In genomic region chr17:19456016-19456927, GRCh38 we compare ENCODE assay signal across 21 cellular contexts. TPM values are rescaled to one million over a fixed set of nuclear protein-coding genes. Genes with fewer than 3 reads are reported as not detected.
A peak's percentile ranks its signal among the peaks of the same experiment; 100 is the strongest.
DNase-seq lines count a peak whose midpoint lies in the region; ATAC-seq, FAIRE-seq and TF ChIP-seq lines count a peak whose summit lies in the region.
"Had no signal": no experiment of that assay in that cellular context is flagged by ENCODE, and none has a peak within 500 bp of the region (broad histone marks: within the 10 kb centered on the region; RNA-seq: fewer than 3 reads in every experiment).

No MANE protein-coding gene starts in this region.

- peaks cover 21% of the 10 kb centered on the region for H3F3A ChIP-seq in GM23338 (replicated peaks; ENCODE audit: low read depth)

- H3K36me3 Mint-ChIP-seq in GM23338 (ENCODE audit: low read depth) (no peaks in the 10 kb centered on the region), mesothelial cell of epicardium (no peaks in the 10 kb centered on the region)

- no peak for TF ChIP-seq POLR2A in esophagus muscularis mucosa (IDR thresholded peaks at IDR 0.05; ENCODE audit: low read depth)
- TF ChIP-seq POLR2A in H54 (IDR thresholded peaks at IDR 0.05; ENCODE audit: low read depth, low read length): no peak

- H3K4me3 Mint-ChIP-seq in GM23338 (no peak overlapping the region; the same call in 2 of the 3 replicates), mesothelial cell of epicardium (no peak overlapping the region)
- H3K4me3 Mint-ChIP-seq: CD4-positive, alpha-beta T cell had no signal

- no peak for FAIRE-seq in H54 (lab: Jason Lieb, UNC)
- FAIRE-seq: A204.1, GM12878 had no signal

- WGBS in esophagus muscularis mucosa: 87% methylated on average over 6 of the region's 6 CpGs

- ATAC-seq in GM23338: no peak
- ATAC-seq: GM12878 had no signal

- H3K4me1 ChIP-seq in GM23338 (ENCODE audit: insufficient read depth) (peaks cover 49% of the 10 kb centered on the region), esophagus muscularis mucosa (peaks cover 0 to 8% (median 7%) of the 10 kb centered on the region in 4 donors)

- H3K9me3 Mint-ChIP-seq in GM23338 (no peaks in the 10 kb centered on the region), mesothelial cell of epicardium (no peaks in the 10 kb centered on the region)
- H3K9me3 Mint-ChIP-seq: CD4-positive, alpha-beta T cell had no signal

- H3K27me3 Mint-ChIP-seq in GM23338 (ENCODE audit: insufficient read depth, low read depth, poor library complexity) (peaks cover 11% of the 10 kb centered on the region), mesothelial cell of epicardium (ENCODE audit: low read depth) (no peaks in the 10 kb centered on the region)

- H4K20me1 ChIP-seq in GM23338 (replicated peaks; ENCODE audit: insufficient read depth): no peaks in the 10 kb centered on the region

- TF ChIP-seq EP300 in esophagus muscularis mucosa (IDR thresholded peaks at IDR 0.05): no peak

- TF ChIP-seq CTCF in GM23338 (conservative IDR thresholded peaks at IDR 0.05; ENCODE audit: low read depth in 2 of 2) (no peak), WERI-Rb-1 (IDR thresholded peaks at IDR 0.05; ENCODE audit: low read depth, low read length) (no peak), esophagus muscularis mucosa (IDR thresholded peaks at IDR 0.05) (no peak), mesothelial cell of epicardium (IDR thresholded peaks at IDR 0.05; ENCODE audit: unreplicated experiment) (no peak), GM13977 (IDR thresholded peaks at IDR 0.05; ENCODE audit: extremely low read depth, insufficient read depth, missing control alignments) (no peak)

- 0 out of 2 replicates have a peak, but pooled peaks cover 3% of the 10 kb centered on the region for H3K9me2 ChIP-seq in GM23338 (ENCODE audit: insufficient read depth)

- intact Hi-C loops in esophagus muscularis mucosa (cut with DNase I): loop anchor here (10.0 kb wide), 1 partner anchor 49 kb away; no protein-coding TSS in a partner anchor

- DNase-seq in GM23338 (ENCODE audit: low spot score): no peak
- no peak for DNase-seq in WERI-Rb-1
- peak; percentile 55 for DNase-seq in esophagus muscularis mucosa (ENCODE audit: extremely low spot score)
- DNase-seq in mesothelial cell of epicardium (ENCODE audit: low spot score in 2 of 2, unreplicated experiment in 2 of 2): no peak
- no peak for DNase-seq in GM13977 (ENCODE audit: low spot score)
- DNase-seq in H54 (ENCODE audit: insufficient read length, low spot score): no peak
- no peak for DNase-seq in activated gamma-delta T cell treated with Interleukin-2 at 50 U/mL for 16 hours
- DNase-seq in AG08395 (ENCODE audit: low spot score): no peak
- DNase-seq: CD4-positive, alpha-beta T cell; DMS53; EL; H7; KG1; NCI-H1436; NCI-H1930; NCI-H446; NCI-H526 treated with DMSO at 0.1 percent for 48 hours; NK-92 treated with Interleukin-12 subunit alpha and Interleukin-12 subunit beta, amount 100 ng/mL, for 24 hours; Peyer's patch had no signal

- in situ Hi-C loops in GM13977 (cut with MboI; ENCODE audit: low pct_unique_long_range_greater_than_20kb, low sequenced_read_pairs, unreplicated experiment): no loop called here

- peak overlapping the region; percentile 70; the same call in 1 of the 2 replicates for H3K4me2 ChIP-seq in GM23338

- peak overlapping the region; percentile 60 for H3K27ac Mint-ChIP-seq in GM23338
- H3K27ac Mint-ChIP-seq in mesothelial cell of epicardium: peak overlapping the region; percentile 31
- H3K27ac Mint-ChIP-seq: CD4-positive, alpha-beta T cell had no signal

- H3K27ac ChIP-seq in GM23338 (ENCODE audit: low read depth) (no peak overlapping the region), WERI-Rb-1 (peak overlapping the region; percentile 91), esophagus muscularis mucosa (replicated peaks in 1 of 4) (no peak overlapping the region)
- H3K27ac ChIP-seq: Peyer's patch had no signal

- H3K9me3 ChIP-seq in WERI-Rb-1 (ENCODE audit: severe bottlenecking) (no peaks in the 10 kb centered on the region), esophagus muscularis mucosa (no peaks in the 10 kb centered on the region)
- H3K9me3 ChIP-seq: Peyer's patch had no signal

- H3K27me3 ChIP-seq in GM23338 (ENCODE audit: insufficient read depth) (no peaks in the 10 kb centered on the region), WERI-Rb-1 (ENCODE audit: insufficient read depth, low read depth, severe bottlenecking) (no peaks in the 10 kb centered on the region), esophagus muscularis mucosa (no peaks in the 10 kb centered on the region)
- H3K27me3 ChIP-seq: Peyer's patch had no signal

- H3K79me2 ChIP-seq in GM23338 (replicated peaks; ENCODE audit: insufficient read depth): no peaks in the 10 kb centered on the region

- H3K36me3 ChIP-seq in GM23338 (ENCODE audit: insufficient read depth) (no peaks in the 10 kb centered on the region; the same call in 1 of the 2 replicates), WERI-Rb-1 (no peaks in the 10 kb centered on the region), esophagus muscularis mucosa (no peaks in the 10 kb centered on the region)
- H3K36me3 ChIP-seq: Peyer's patch had no signal

- H3K4me1 Mint-ChIP-seq in GM23338 (peaks cover 59% of the 10 kb centered on the region), mesothelial cell of epicardium (peaks cover 55% of the 10 kb centered on the region)

- H3K4me3 ChIP-seq in GM23338 (no peak overlapping the region), WERI-Rb-1 (ENCODE audit: low read depth, low read length) (no peak overlapping the region), esophagus muscularis mucosa (no peak overlapping the region)
- H3K4me3 ChIP-seq: GM12878, Peyer's patch had no signal

- H2AFZ ChIP-seq in GM23338: no peak overlapping the region

TF ChIP-seq in GM23338, 12 proteins besides CTCF, POLR2A, EP300 and RAD21 (continues in another document):
- TF ChIP-seq POLR2AphosphoS5 (IDR thresholded peaks at IDR 0.05; ENCODE audit: low read depth) (no peak), EZH2 (IDR thresholded peaks at IDR 0.05; ENCODE audit: low read depth, unreplicated experiment) (no peak), ZNF114 (CRISPR knock-in tag; IDR thresholded peaks at IDR 0.05) (no peak), STAT1 (IDR thresholded peaks at IDR 0.05; ENCODE audit: unreplicated experiment) (no peak), ZNF462 (CRISPR knock-in tag; IDR thresholded peaks at IDR 0.05) (no peak), JUNB (IDR thresholded peaks at IDR 0.05; ENCODE audit: unreplicated experiment) (no peak)

RNA-seq across cellular contexts. Expression of gene RNF112, which starts 45.2 kb away (rescaled TPM):
- 1.5 and 4.1 TPM in 2 replicates for total RNA-seq in GM23338 (2014; rRNA removed; shearing (Covaris generic))
- polyA plus RNA-seq in GM23338 (2016; fragmentation: Nextera tagmentation; extraction: Ambion mirVana): 0.38 and 0.42 TPM in 2 replicates
- total RNA-seq in esophagus muscularis mucosa (1 to 10 TPM; 2.3 to 5.4 (median 4.3) TPM), mesothelial cell of epicardium (2.7 to 4.8 TPM (median 4.2 TPM) in 3 replicates)
- total RNA-seq: GM12878 had no signal
- polyA plus RNA-seq: GM12878 had no signal
